In the genomic region with DNA sequence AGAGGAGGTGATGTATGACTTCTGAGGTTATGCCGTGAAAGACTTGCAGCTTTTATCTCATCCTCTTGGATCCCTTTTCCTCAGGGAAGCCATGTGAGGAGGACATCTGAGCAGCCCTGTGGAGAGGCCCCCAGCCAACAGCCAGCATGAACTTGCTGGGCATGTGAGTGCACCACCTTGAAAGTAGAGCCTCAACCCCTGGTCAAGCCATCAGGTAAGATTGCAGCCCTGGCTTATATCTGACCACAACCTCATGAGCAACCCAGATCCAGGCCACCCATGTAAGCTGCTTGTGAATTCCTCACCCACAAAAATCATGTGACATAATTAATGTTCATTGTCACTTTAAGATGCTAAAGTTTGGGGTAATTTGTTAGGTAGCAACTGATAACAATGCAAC, we compare ENCODE assay signal across 26 cellular contexts.
DNase-seq lines count a peak whose midpoint lies in the region; ATAC-seq, FAIRE-seq and TF ChIP-seq lines count a peak whose summit lies in the region.
"Had no signal": no experiment of that assay in that cellular context is flagged by ENCODE, and none has a peak within 500 bp of the region (broad histone marks: within the 10 kb centered on the region; RNA-seq: fewer than 3 reads in every experiment).

No MANE protein-coding gene starts in this region.

- intact Hi-C loops in Right ventricle myocardium superior (cut with DNase I), result no loop called here
- intact Hi-C loops in left ventricle myocardium inferior (cut with micrococcal nuclease), result no loop called here
- intact Hi-C loops in psoas muscle (cut with DNase I), result no loop called here

- no peaks in the 10 kb centered on the region for H3K79me2 ChIP-seq in H1 (ENCODE audit: control insufficient read depth in 1 of 2, insufficient read depth in 2 of 2, low read length in 2 of 2)

- WGBS in H1 (ENCODE audit: extremely low coverage in 1 of 2, insufficient coverage in 1 of 2, insufficient read length in 1 of 2, insufficient replicate concordance in 2 of 2, low coverage in 1 of 2, low lambda C conversion rate in 2 of 2, missing lambda C conversion rate in 1 of 2), 2 experiments, result 85% methylated on average over 1 of the region's 1 CpG; no CpG with 5 or more reads in 1 of the 2 experiments
- 20 to 71% (median 31%) methylated on average over 1 of the region's 1 CpG for WGBS in psoas muscle, 3 donors

- H3K9me3 ChIP-seq in left ventricle myocardium inferior (replicated peaks), result peaks cover 26% of the 10 kb centered on the region
- H3K9me3 ChIP-seq in H1 (ENCODE audit: insufficient read depth in 2 of 2, low read depth in 1 of 2, low read length in 1 of 2), result peaks cover 0 to 9% of the 10 kb centered on the region in 2 experiments; a peak in 2 of 4 replicates
- H3K9me3 ChIP-seq in psoas muscle, result no peaks in the 10 kb centered on the region
- H3K9me3 ChIP-seq: HAP-1 had no signal

- no peak overlapping the region for H2BK20ac ChIP-seq in H1 (ENCODE audit: low read length)

- no peak overlapping the region for H3K14ac ChIP-seq in H1 (ENCODE audit: insufficient read length)

- H3K4me3 ChIP-seq in left ventricle myocardium inferior, result no peak overlapping the region
- H3K4me3 ChIP-seq in H1 (ENCODE audit: extremely low read depth in 1 of 4, insufficient read depth in 2 of 4, low read depth in 3 of 4, low read length in 4 of 4), result no peak overlapping the region
- H3K4me3 ChIP-seq in psoas muscle, result no peak overlapping the region
- H3K4me3 ChIP-seq in coronary artery, result no peak overlapping the region
- H3K4me3 ChIP-seq: BLaER1 treated with 17β-estradiol and CSF1 and Interleukin-3, amounts not matched to agents 10 nM and 100 nM; GM23248; HAP-1 had no signal

- H3K4me1 ChIP-seq in left ventricle myocardium inferior (peaks cover 28% of the 10 kb centered on the region), H1 (replicated peaks in 1 of 4; ENCODE audit: control insufficient read depth in 3 of 4, insufficient read depth in 4 of 4, low read length in 3 of 4) (peaks cover 2 to 22% (median 5%) of the 10 kb centered on the region in 4 experiments; a peak in 4 of 7 replicates), psoas muscle (peaks cover 20% of the 10 kb centered on the region)
- H3K4me1 ChIP-seq: BLaER1 treated with 17β-estradiol and CSF1 and Interleukin-3, amounts not matched to agents 10 nM and 100 nM had no signal

- no peak overlapping the region for H3K9ac ChIP-seq in H1 (replicated peaks in 1 of 4; ENCODE audit: extremely low read depth in 1 of 4, low read depth in 3 of 4, low read length in 3 of 4)
- H3K9ac ChIP-seq: BLaER1 treated with 17β-estradiol and CSF1 and Interleukin-3, amounts not matched to agents 10 nM and 100 nM; GM23248 had no signal

- H4K8ac ChIP-seq in H1 (ENCODE audit: extremely low read depth, insufficient read depth, low read length), result no peak overlapping the region

- no peak overlapping the region for H2AFZ ChIP-seq in H1 (ENCODE audit: low read length)
- H2AFZ ChIP-seq: GM23248 had no signal

- TF ChIP-seq POLR2A in H1 (IDR thresholded peaks at IDR 0.05; ENCODE audit: control extremely low read depth in 1 of 2, low read depth in 2 of 2, low read length in 2 of 2), result no peak

- no peak overlapping the region for H3K23ac ChIP-seq in H1 (ENCODE audit: insufficient read length)

- peak; percentile 24 for ATAC-seq in Right ventricle myocardium superior (ENCODE audit: poor library complexity)
- ATAC-seq in psoas muscle, result peak; percentile 30 to 72 (median 37)
- no peak for ATAC-seq in HG03097 (IDR thresholded peaks at IDR 0.05; ENCODE audit: low FRiP score, unreplicated experiment)
- no peak for ATAC-seq in GM21447 (IDR thresholded peaks at IDR 0.05; ENCODE audit: unreplicated experiment)

- TF ChIP-seq CTCF in left ventricle myocardium inferior (IDR thresholded peaks at IDR 0.05; ENCODE audit: borderline replicate concordance) (no peak), H1 (IDR thresholded peaks at IDR 0.05; ENCODE audit: control extremely low read depth in 1 of 3, insufficient read depth in 1 of 3, low read depth in 1 of 3, low read length in 3 of 3) (no peak), psoas muscle (IDR thresholded peaks at IDR 0.05) (no peak), coronary artery (IDR thresholded peaks at IDR 0.05) (no peak)

- no peak overlapping the region for H4K5ac ChIP-seq in H1 (ENCODE audit: insufficient read length, low read depth, low read length)

- no peak overlapping the region for H4K91ac ChIP-seq in H1 (replicated peaks; ENCODE audit: insufficient read length, low read length)

- POLR2A ChIA-PET in H1 (lab: Charles Lee; ENCODE audit: partially characterized antibody), result no interaction called here

- H2BK5ac ChIP-seq in H1 (ENCODE audit: low read depth, low read length), result no peak overlapping the region

- no peak overlapping the region for H3K18ac ChIP-seq in H1 (ENCODE audit: extremely low read depth, low read length)

- H2BK15ac ChIP-seq in H1 (ENCODE audit: low read length), result no peak overlapping the region

- H3K4me2 ChIP-seq in H1 (ENCODE audit: insufficient read depth in 1 of 2, low read depth in 2 of 2, low read length in 2 of 2), result no peak overlapping the region; a peak in 1 of 4 replicates
- H3K4me2 ChIP-seq: BLaER1 treated with 17β-estradiol and CSF1 and Interleukin-3, amounts not matched to agents 10 nM and 100 nM had no signal

- no peak overlapping the region for H3K4ac ChIP-seq in H1 (replicated peaks; ENCODE audit: insufficient read length, low read depth, low read length)

- no peak for TF ChIP-seq RAD21 in H1 (IDR thresholded peaks at IDR 0.05 in 1 of 2, conservative IDR thresholded peaks at IDR 0.05 in 1 of 2; ENCODE audit: low read depth in 2 of 2, low read length in 2 of 2)

- peaks cover 76% of the 10 kb centered on the region for H3K36me3 ChIP-seq in left ventricle myocardium inferior
- H3K36me3 ChIP-seq in H1 (ENCODE audit: control insufficient read depth in 2 of 4, insufficient read depth in 4 of 4, low read length in 3 of 4), result 0 out of 8 replicates have a peak, but pooled peaks cover 0 to 3% (median 0%) of the 10 kb centered on the region in 4 experiments
- H3K36me3 ChIP-seq in psoas muscle (ENCODE audit: insufficient read depth in 1 of 2, low read depth in 1 of 2), result peaks cover 0 to 6% of the 10 kb centered on the region in 2 donors
- H3K36me3 ChIP-seq: HAP-1 had no signal

- peak overlapping the region; percentile 87; the same call in 1 of the 2 replicates for H2AK5ac ChIP-seq in H1 (ENCODE audit: low read depth, low read length)

- TF ChIP-seq EP300 in H1 (IDR thresholded peaks at IDR 0.05; ENCODE audit: borderline replicate concordance in 1 of 2, low read depth in 2 of 2, low read length in 2 of 2), result no peak

- H3K56ac ChIP-seq in H1 (replicated peaks; ENCODE audit: insufficient read length, low read depth, low read length), result no peak overlapping the region

- H3K27me3 ChIP-seq in left ventricle myocardium inferior (ENCODE audit: low read depth), result no peaks in the 10 kb centered on the region
- peaks cover 0 to 25% (median 9%) of the 10 kb centered on the region in 4 experiments; a peak in 5 of 7 replicates for H3K27me3 ChIP-seq in H1 (replicated peaks in 1 of 4; ENCODE audit: control insufficient read depth in 3 of 4, extremely low read depth in 1 of 4, insufficient read depth in 3 of 4, low read length in 3 of 4)
- no peaks in the 10 kb centered on the region for H3K27me3 ChIP-seq in psoas muscle (ENCODE audit: insufficient read depth in 3 of 3, low read length in 2 of 3)
- H3K27me3 ChIP-seq: BE2C; BLaER1 treated with 17β-estradiol and CSF1 and Interleukin-3, amounts not matched to agents 10 nM and 100 nM had no signal

- no peak for FAIRE-seq in H1 (lab: Jason Lieb, UNC)
- peak; percentile 97 for FAIRE-seq in urothelium cell line (lab: Jason Lieb, UNC)
- FAIRE-seq: A204.1, GM12891, GM18507, H54 had no signal

- no peaks in the 10 kb centered on the region for H4K20me1 ChIP-seq in H1 (replicated peaks in 1 of 2; ENCODE audit: control insufficient read depth in 1 of 2, insufficient read depth in 2 of 2, low read length in 2 of 2)
- H4K20me1 ChIP-seq: BLaER1 treated with 17β-estradiol and CSF1 and Interleukin-3, amounts not matched to agents 10 nM and 100 nM had no signal

- no peaks in the 10 kb centered on the region for H3K79me1 ChIP-seq in H1 (ENCODE audit: low read depth, low read length)

- no peak overlapping the region for H2BK120ac ChIP-seq in H1 (replicated peaks; ENCODE audit: low read depth, low read length)

- H2BK12ac ChIP-seq in H1 (ENCODE audit: low read depth, low read length), result peak overlapping the region; percentile 9; the same call in 1 of the 2 replicates

- no peak overlapping the region for H3K27ac ChIP-seq in left ventricle myocardium inferior (replicated peaks)
- no peak overlapping the region for H3K27ac ChIP-seq in H1 (ENCODE audit: low read depth, low read length)
- H3K27ac ChIP-seq in psoas muscle, result no peak overlapping the region
- H3K27ac ChIP-seq in coronary artery, result no peak overlapping the region
- H3K27ac ChIP-seq: 22Rv1; BLaER1 treated with 17β-estradiol and CSF1 and Interleukin-3, amounts not matched to agents 10 nM and 100 nM; GM23248 had no signal

- CTCF ChIA-PET in H1 (lab: Charles Lee; ENCODE audit: partially characterized antibody), result interaction anchor here (1.1 to 1.9 kb wide), 3 partner anchors 13 to 58 kb away, joined by 3 to 5 read pairs (median 4); no protein-coding TSS in a partner anchor

- no peaks in the 10 kb centered on the region for H3K23me2 ChIP-seq in H1 (ENCODE audit: low read depth, low read length)

- DNase-seq in Right ventricle myocardium superior, result no peak
- DNase-seq in left ventricle myocardium inferior, result no peak
- DNase-seq in H1 (ENCODE audit: low read depth in 1 of 2, low spot score in 2 of 2), result no peak
- no peak for DNase-seq in psoas muscle
- no peak for DNase-seq in urothelium cell line (ENCODE audit: low spot score)
- DNase-seq in coronary artery (ENCODE audit: low spot score), result no peak
- DNase-seq: ACHN; AML-193; BE2C; Calu3; CD4-positive, alpha-beta T cell; CD8-positive, alpha-beta memory T cell; DMS53; DMS79 treated with DMSO at 0.1 percent for 48 hours; GF-D8; GM23248; HFFc6 had no signal

TF ChIP-seq in H1, 55 proteins besides CTCF, POLR2A, EP300 and RAD21 (continues in another document):
- TF ChIP-seq POLR2AphosphoS5 (IDR thresholded peaks at IDR 0.05; ENCODE audit: low read depth, low read length) (no peak), YY1 (IDR thresholded peaks at IDR 0.05; ENCODE audit: low read depth, low read length) (no peak), CBX5 (IDR thresholded peaks at IDR 0.05; ENCODE audit: low read depth, low read length) (no peak), SIN3A (conservative IDR thresholded peaks at IDR 0.05 in 1 of 2, IDR thresholded peaks at IDR 0.05 in 1 of 2; ENCODE audit: low read depth in 1 of 2, low read length in 2 of 2) (no peak), HDAC6 (IDR thresholded peaks at IDR 0.05; ENCODE audit: low read depth, low read length) (no peak), ASH2L (IDR thresholded peaks at IDR 0.05; ENCODE audit: low read length) (no peak), ZNF274 (IDR thresholded peaks at IDR 0.05; ENCODE audit: borderline replicate concordance, extremely low read depth, low read length) (no peak), NRF1 (IDR thresholded peaks at IDR 0.05; ENCODE audit: low read depth, low read length) (no peak), PHF8 (conservative IDR thresholded peaks at IDR 0.05; ENCODE audit: low read depth, low read length) (no peak), RNF2 (IDR thresholded peaks at IDR 0.05; ENCODE audit: borderline replicate concordance, low read depth, low read length, missing control alignments, poor library complexity, severe bottlenecking) (no peak)

Comparison
In these comparisons a context has a peak if more than half of its experiments do, and no peak if none do; other contexts are left out.
1. ATAC-seq: peak in Right ventricle myocardium superior (single experiment) and psoas muscle (4 of 4); none in HG03097 (single experiment) and GM21447 (single experiment).